36 cellular contexts compared by ENCODE assay signal in genomic region chr1:162376754-162377153, GRCh38. TPM values are rescaled to one million over a fixed set of nuclear protein-coding genes. Genes with fewer than 3 reads are reported as not detected.
"Had no signal": no experiment of that assay in that cellular context is flagged by ENCODE, and none has a peak within 500 bp of the region (broad histone marks: within the 10 kb centered on the region; RNA-seq: fewer than 3 reads in every experiment).

SPATA46 (minus strand) TSS chr1:162376854; CDS start chr1:162376790, 64 bp downstream.

- ATAC-seq: activated CD8-positive, alpha-beta T cell treated with anti-CD3 and anti-CD28 coated beads for 36 hours; activated T-cell treated with anti-CD3 and anti-CD28 coated beads, Interleukin-2, amount 50 U/mL, for 72 hours; activated T-helper 17 cell treated with anti-CD3 and anti-CD28 coated beads, Interleukin-2, amount 50 U/mL, for 72 hours; Panc1; SK-N-SH treated with all-trans-retinoic acid at 6 μM for 48 hours had no signal

- H3K27ac ChIP-seq: ascending aorta, SJCRH30 had no signal

- H3K27ac Mint-ChIP-seq: activated CD4-positive, alpha-beta T cell treated with anti-CD3 and anti-CD28 coated beads, Interleukin-2, amount 10 ng/mL, durations not matched to agents 24 days and 14 days; activated CD8-positive, alpha-beta T cell treated with anti-CD3 and anti-CD28 coated beads for 36 hours; activated naive CD8-positive, alpha-beta T cell treated with anti-CD3 and anti-CD28 coated beads, Interleukin-2, amount 10 ng/mL, durations not matched to agents 7 days and 5 days; activated T-cell treated with anti-CD3 and anti-CD28 coated beads, Interleukin-2, amount 50 U/mL, for 72 hours; activated T-helper 17 cell treated with anti-CD3 and anti-CD28 coated beads, Interleukin-2, amount 50 U/mL, for 72 hours had no signal

- H3K4me1 Mint-ChIP-seq: activated CD4-positive, alpha-beta T cell treated with anti-CD3 and anti-CD28 coated beads, Interleukin-2, amount 10 ng/mL, durations not matched to agents 24 days and 14 days; activated naive CD8-positive, alpha-beta T cell treated with anti-CD3 and anti-CD28 coated beads, Interleukin-2, amount 10 ng/mL, durations not matched to agents 7 days and 5 days; activated T-helper 17 cell treated with anti-CD3 and anti-CD28 coated beads, Interleukin-2, amount 50 U/mL, for 72 hours had no signal

- DNase-seq: activated CD4-positive, alpha-beta T cell treated with anti-CD3 and anti-CD28 coated beads, Interleukin-2, amount 10 ng/mL, durations not matched to agents 24 days and 14 days; activated CD4-positive, alpha-beta T cell treated with anti-CD3 and anti-CD28 coated beads, Interleukin-2, amount 50 U/mL, for 4 hours; activated CD8-positive, alpha-beta T cell treated with anti-CD3 and anti-CD28 coated beads for 36 hours; activated effector memory CD4-positive, alpha-beta T cell treated with anti-CD3 and anti-CD28 coated beads, Interleukin-2, amount 50 U/mL, for 16 hours; activated naive CD4-positive, alpha-beta T cell; activated naive CD4-positive, alpha-beta T cell treated with anti-CD3 and anti-CD28 coated beads, Interleukin-2, amount 50 U/mL, for 16 hours; activated naive CD8-positive, alpha-beta T cell treated with anti-CD3 and anti-CD28 coated beads, Interleukin-2, amount 10 ng/mL, durations not matched to agents 7 days and 5 days; activated T-cell treated with anti-CD3 and anti-CD28 coated beads, Interleukin-2, amount 50 U/mL, for 1 hour; activated T-cell treated with anti-CD3 and anti-CD28 coated beads, Interleukin-2, amount 50 U/mL, for 72 hours; amygdala; caudate nucleus; cerebellar nuclear complex; Kasumi-1; MM.1S; MV-4-11; NCI-H1092; NCI-H1436 treated with DMSO at 0.1 percent for 48 hours; NCI-H1694 treated with DMSO at 0.1 percent for 48 hours; NCI-H2029; NCI-H2171; NCI-H446; NCI-H524; SHP77; SJCRH30; SW 1271; T-helper 1 cell; T1000 had no signal

- H3K4me1 ChIP-seq: ascending aorta had no signal

- H3K27me3 Mint-ChIP-seq: activated CD4-positive, alpha-beta T cell treated with anti-CD3 and anti-CD28 coated beads, Interleukin-2, amount 10 ng/mL, durations not matched to agents 24 days and 14 days; activated CD8-positive, alpha-beta T cell treated with anti-CD3 and anti-CD28 coated beads for 36 hours; activated T-helper 17 cell treated with anti-CD3 and anti-CD28 coated beads, Interleukin-2, amount 50 U/mL, for 72 hours had no signal

- H3K9me3 Mint-ChIP-seq: activated CD4-positive, alpha-beta T cell treated with anti-CD3 and anti-CD28 coated beads, Interleukin-2, amount 10 ng/mL, durations not matched to agents 24 days and 14 days; activated CD8-positive, alpha-beta T cell treated with anti-CD3 and anti-CD28 coated beads for 36 hours; activated naive CD8-positive, alpha-beta T cell treated with anti-CD3 and anti-CD28 coated beads, Interleukin-2, amount 10 ng/mL, durations not matched to agents 7 days and 5 days; activated T-cell treated with anti-CD3 and anti-CD28 coated beads, Interleukin-2, amount 50 U/mL, for 72 hours; activated T-helper 17 cell treated with anti-CD3 and anti-CD28 coated beads, Interleukin-2, amount 50 U/mL, for 72 hours had no signal

- H3K4me3 ChIP-seq: ascending aorta, SJCRH30 had no signal

- H3K9me3 ChIP-seq: ascending aorta, SJCRH30 had no signal

- H3K36me3 ChIP-seq: SJCRH30 had no signal

- H3K4me3 Mint-ChIP-seq: activated CD4-positive, alpha-beta T cell treated with anti-CD3 and anti-CD28 coated beads, Interleukin-2, amount 10 ng/mL, durations not matched to agents 24 days and 14 days; activated CD8-positive, alpha-beta T cell treated with anti-CD3 and anti-CD28 coated beads for 36 hours; activated naive CD8-positive, alpha-beta T cell treated with anti-CD3 and anti-CD28 coated beads, Interleukin-2, amount 10 ng/mL, durations not matched to agents 7 days and 5 days; activated T-cell treated with anti-CD3 and anti-CD28 coated beads, Interleukin-2, amount 50 U/mL, for 72 hours; activated T-helper 17 cell treated with anti-CD3 and anti-CD28 coated beads, Interleukin-2, amount 50 U/mL, for 72 hours had no signal

- H3K27me3 ChIP-seq: ascending aorta, SJCRH30 had no signal

- H3K36me3 Mint-ChIP-seq: activated naive CD8-positive, alpha-beta T cell treated with anti-CD3 and anti-CD28 coated beads, Interleukin-2, amount 10 ng/mL, durations not matched to agents 7 days and 5 days had no signal

RNA-seq across cellular contexts. Expression of gene SPATA46, which starts in this region (rescaled TPM):
- total RNA-seq: activated CD4-positive, alpha-beta T cell treated with anti-CD3 and anti-CD28 coated beads, Interleukin-2, amount 10 ng/mL, durations not matched to agents 24 days and 14 days; activated CD8-positive, alpha-beta memory T cell treated with anti-CD3 and anti-CD28 coated beads for 36 hours; activated CD8-positive, alpha-beta T cell treated with anti-CD3 and anti-CD28 coated beads for 36 hours; activated naive CD8-positive, alpha-beta T cell treated with anti-CD3 and anti-CD28 coated beads, Interleukin-2, amount 10 ng/mL, durations not matched to agents 7 days and 5 days; activated T-cell treated with anti-CD3 and anti-CD28 coated beads, Interleukin-2, amount 50 U/mL, for 72 hours; activated T-helper 17 cell treated with anti-CD3 and anti-CD28 coated beads, Interleukin-2, amount 50 U/mL, for 72 hours; ascending aorta; bronchial epithelial cell; RPMI7951; SJCRH30; T-helper 2 cell treated with Interferon-gamma antibody and Interleukin-4, amounts not matched to agents 100 ng/mL and 5 ng/mL, for 36 hours had no signal
- polyA plus RNA-seq: adipose tissue had no signal
